Comparison of ENCODE assay signal across 3 cellular contexts in genomic region chr1:236314050-236314449, GRCh38.
TF ChIP-seq lines count a peak whose summit lies in the region.
"Not testable (repeated sequence)": the region's sequence is repeated elsewhere in the genome, so short reads cannot be mapped to it uniquely, and the experiment has no call there.

No MANE protein-coding gene starts in this region.

TF ChIP-seq in WTC11, 78 proteins besides CTCF, POLR2A, EP300 and RAD21:
- TF ChIP-seq MXD4 (CRISPR knock-in tag; IDR thresholded peaks at IDR 0.05; ENCODE audit: borderline replicate concordance) (peak; percentile 72; the same call in 1 of the 2 replicates), ZNF532 (CRISPR knock-in tag; IDR thresholded peaks at IDR 0.05; ENCODE audit: borderline replicate concordance) (peak; percentile 68; the same call in 1 of the 2 replicates), ZNF423 (CRISPR knock-in tag; IDR thresholded peaks at IDR 0.05) (0 out of 2 replicates have a peak, but pooled peaks have one; percentile 30)

TF ChIP-seq in K562, 482 proteins besides CTCF, POLR2A, EP300 and RAD21 (continues in another document):
- TF ChIP-seq PTRF (tag; IDR thresholded peaks at IDR 0.05) (peak; percentile 77), IRF9 (tag; IDR thresholded peaks at IDR 0.05) (0 out of 2 replicates have a peak, but pooled peaks have one; percentile 57), DDX20 (tag; IDR thresholded peaks at IDR 0.05; ENCODE audit: low read depth) (0 out of 2 replicates have a peak, but pooled peaks have one; percentile 41), ZNF668 (CRISPR knock-in tag; IDR thresholded peaks at IDR 0.05) (peak; percentile 73; the same call in 1 of the 2 replicates), PYGO2 (tag; IDR thresholded peaks at IDR 0.05) (peak; percentile 80; the same call in 1 of the 2 replicates), CXXC5 (CRISPR knock-in tag; IDR thresholded peaks at IDR 0.05) (peak; percentile 45; the same call in 1 of the 2 replicates), E2F3 (CRISPR knock-in tag; IDR thresholded peaks at IDR 0.05) (peak; percentile 41; the same call in 1 of the 2 replicates), MTF1 (CRISPR knock-in tag; IDR thresholded peaks at IDR 0.05; ENCODE audit: borderline replicate concordance) (peak; percentile 65; the same call in 1 of the 2 replicates), ZBTB12 (CRISPR knock-in tag; IDR thresholded peaks at IDR 0.05) (0 out of 2 replicates have a peak, but pooled peaks have one; percentile 10), SMAD4 (CRISPR knock-in tag; conservative IDR thresholded peaks at IDR 0.05) (peak; percentile 85), TSHZ1 (CRISPR knock-in tag; IDR thresholded peaks at IDR 0.05) (peak; percentile 58; the same call in 1 of the 2 replicates), DMBX1 (CRISPR knock-in tag; IDR thresholded peaks at IDR 0.05; ENCODE audit: borderline replicate concordance) (peak; percentile 93), NR4A1 (tag; IDR thresholded peaks at IDR 0.05) (peak; percentile 52; the same call in 1 of the 2 replicates), GTF2A2 (tag; IDR thresholded peaks at IDR 0.05) (0 out of 2 replicates have a peak, but pooled peaks have one; percentile 37), ZNF592 (IDR thresholded peaks at IDR 0.05) (peak; percentile 92)
- TF ChIP-seq NR4A1 (CRISPR knock-in tag; IDR thresholded peaks at IDR 0.05): not testable (repeated sequence)

TF ChIP-seq in H1, 55 proteins besides CTCF, POLR2A, EP300 and RAD21:
- TF ChIP-seq YY1 (IDR thresholded peaks at IDR 0.05; ENCODE audit: low read depth, low read length): 0 out of 2 replicates have a peak, but pooled peaks have one; percentile 19
